In the genomic region with DNA sequence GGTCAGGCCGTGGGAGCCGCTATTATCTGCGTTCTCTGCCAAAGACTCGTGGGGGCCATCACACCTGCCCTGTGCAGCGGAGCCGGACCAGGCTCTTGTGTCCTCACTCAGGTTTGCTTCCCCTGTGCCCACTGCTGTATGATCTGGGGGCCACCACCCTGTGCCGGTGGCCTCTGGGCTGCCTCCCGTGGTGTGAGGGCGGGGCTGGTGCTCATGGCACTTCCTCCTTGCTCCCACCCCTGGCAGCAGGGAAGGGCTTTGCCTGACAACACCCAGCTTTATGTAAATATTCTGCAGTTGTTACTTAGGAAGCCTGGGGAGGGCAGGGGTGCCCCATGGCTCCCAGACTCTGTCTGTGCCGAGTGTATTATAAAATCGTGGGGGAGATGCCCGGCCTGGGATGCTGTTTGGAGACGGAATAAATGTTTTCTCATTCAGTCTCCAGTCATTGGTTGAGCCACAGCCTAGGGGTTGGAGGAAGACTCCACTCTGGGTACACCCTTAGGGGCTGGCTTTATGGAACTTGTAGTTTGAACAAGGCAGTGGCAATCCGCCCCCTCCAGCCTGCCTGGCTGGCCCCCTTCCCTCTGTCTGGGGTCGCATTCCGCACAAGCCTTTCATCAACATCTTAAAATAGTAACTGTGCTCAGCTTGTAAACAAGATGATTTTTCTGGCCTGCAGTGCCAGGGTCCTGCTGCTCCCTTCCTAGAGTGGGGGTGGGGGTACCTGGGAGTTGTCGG, we compare ENCODE assay signal across 1 cellular context.
TF ChIP-seq lines count a peak whose summit lies in the region.

No MANE protein-coding gene starts in this region.

TF ChIP-seq in HEK293, 187 proteins besides CTCF, POLR2A, EP300 and RAD21 (continued from another document and continues in another):
- TF ChIP-seq, protein P1, sequence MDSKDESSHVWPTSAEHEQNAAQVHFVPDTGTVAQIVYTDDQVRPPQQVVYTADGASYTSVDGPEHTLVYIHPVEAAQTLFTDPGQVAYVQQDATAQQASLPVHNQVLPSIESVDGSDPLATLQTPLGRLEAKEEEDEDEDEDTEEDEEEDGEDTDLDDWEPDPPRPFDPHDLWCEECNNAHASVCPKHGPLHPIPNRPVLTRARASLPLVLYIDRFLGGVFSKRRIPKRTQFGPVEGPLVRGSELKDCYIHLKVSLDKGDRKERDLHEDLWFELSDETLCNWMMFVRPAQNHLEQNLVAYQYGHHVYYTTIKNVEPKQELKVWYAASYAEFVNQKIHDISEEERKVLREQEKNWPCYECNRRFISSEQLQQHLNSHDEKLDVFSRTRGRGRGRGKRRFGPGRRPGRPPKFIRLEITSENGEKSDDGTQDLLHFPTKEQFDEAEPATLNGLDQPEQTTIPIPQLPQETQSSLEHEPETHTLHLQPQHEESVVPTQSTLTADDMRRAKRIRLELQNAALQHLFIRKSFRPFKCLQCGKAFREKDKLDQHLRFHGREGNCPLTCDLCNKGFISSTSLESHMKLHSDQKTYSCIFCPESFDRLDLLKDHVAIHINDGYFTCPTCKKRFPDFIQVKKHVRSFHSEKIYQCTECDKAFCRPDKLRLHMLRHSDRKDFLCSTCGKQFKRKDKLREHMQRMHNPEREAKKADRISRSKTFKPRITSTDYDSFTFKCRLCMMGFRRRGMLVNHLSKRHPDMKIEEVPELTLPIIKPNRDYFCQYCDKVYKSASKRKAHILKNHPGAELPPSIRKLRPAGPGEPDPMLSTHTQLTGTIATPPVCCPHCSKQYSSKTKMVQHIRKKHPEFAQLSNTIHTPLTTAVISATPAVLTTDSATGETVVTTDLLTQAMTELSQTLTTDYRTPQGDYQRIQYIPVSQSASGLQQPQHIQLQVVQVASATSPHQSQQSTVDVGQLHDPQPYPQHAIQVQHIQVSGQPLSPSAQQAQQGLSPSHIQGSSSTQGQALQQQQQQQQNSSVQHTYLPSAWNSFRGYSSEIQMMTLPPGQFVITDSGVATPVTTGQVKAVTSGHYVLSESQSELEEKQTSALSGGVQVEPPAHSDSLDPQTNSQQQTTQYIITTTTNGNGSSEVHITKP (tag by site-specific recombination; IDR thresholded peaks at IDR 0.05), result peak; percentile 75
- TF ChIP-seq ZNF624 (tag by site-specific recombination; IDR thresholded peaks at IDR 0.05) (no peak), ZNF510 (tag by site-specific recombination; IDR thresholded peaks at IDR 0.05; ENCODE audit: insufficient replicate concordance) (no peak), ZNF274 (IDR thresholded peaks at IDR 0.05; ENCODE audit: low read length) (no peak), ZNF274 (tag by site-specific recombination; IDR thresholded peaks at IDR 0.05; ENCODE audit: borderline replicate concordance) (no peak), ZNF621 (tag by site-specific recombination; IDR thresholded peaks at IDR 0.05) (no peak), ZNF416 (tag by site-specific recombination; IDR thresholded peaks at IDR 0.05) (no peak), MZF1 (tag by site-specific recombination; IDR thresholded peaks at IDR 0.05; ENCODE audit: borderline replicate concordance) (no peak), GLIS1 (tag by site-specific recombination; IDR thresholded peaks at IDR 0.05) (peak; percentile 91), ZNF747 (tag by site-specific recombination; IDR thresholded peaks at IDR 0.05) (no peak), ZFP41 (tag by site-specific recombination; IDR thresholded peaks at IDR 0.05; ENCODE audit: borderline replicate concordance) (no peak), PRDM1 (tag by site-specific recombination; IDR thresholded peaks at IDR 0.05) (no peak), ZNF184 (tag by site-specific recombination; IDR thresholded peaks at IDR 0.05) (no peak), HOXC10 (CRISPR knock-in tag; IDR thresholded peaks at IDR 0.05) (no peak), ZNF423 (tag by site-specific recombination; IDR thresholded peaks at IDR 0.05) (no peak), ZNF768 (tag by site-specific recombination; IDR thresholded peaks at IDR 0.05) (no peak), ZNF433 (tag by site-specific recombination; IDR thresholded peaks at IDR 0.05; ENCODE audit: low read depth) (no peak), ZNF830 (tag by site-specific recombination; IDR thresholded peaks at IDR 0.05; ENCODE audit: low read depth) (no peak), ZNF521 (tag by site-specific recombination; IDR thresholded peaks at IDR 0.05) (no peak), ZNF121 (tag by site-specific recombination; IDR thresholded peaks at IDR 0.05) (no peak), GLI4 (tag by site-specific recombination; IDR thresholded peaks at IDR 0.05) (no peak), ZNF214 (tag by site-specific recombination; IDR thresholded peaks at IDR 0.05; ENCODE audit: borderline replicate concordance) (no peak), ZNF623 (tag by site-specific recombination; IDR thresholded peaks at IDR 0.05) (no peak), SALL2 (tag by site-specific recombination; IDR thresholded peaks at IDR 0.05; ENCODE audit: borderline replicate concordance) (no peak), ZNF221 (tag by site-specific recombination; IDR thresholded peaks at IDR 0.05; ENCODE audit: borderline replicate concordance) (no peak), YY1 (tag by site-specific recombination; IDR thresholded peaks at IDR 0.05) (no peak), ZNF473 (tag by site-specific recombination; IDR thresholded peaks at IDR 0.05) (no peak), ZNF138 (tag by site-specific recombination; IDR thresholded peaks at IDR 0.05; ENCODE audit: borderline replicate concordance) (no peak), ZNF350 (tag by site-specific recombination; IDR thresholded peaks at IDR 0.05) (no peak), ZNF112 (tag by site-specific recombination; IDR thresholded peaks at IDR 0.05) (no peak), KLF16 (tag by site-specific recombination; IDR thresholded peaks at IDR 0.05) (no peak), ZBTB21 (tag by site-specific recombination; IDR thresholded peaks at IDR 0.05) (no peak), ZFP37 (tag by site-specific recombination; IDR thresholded peaks at IDR 0.05) (no peak), ZNF660 (tag by site-specific recombination; IDR thresholded peaks at IDR 0.05) (no peak; the same call in 1 of the 2 replicates), ZNF776 (tag by site-specific recombination; IDR thresholded peaks at IDR 0.05; ENCODE audit: borderline replicate concordance) (no peak), ZNF560 (tag by site-specific recombination; IDR thresholded peaks at IDR 0.05; ENCODE audit: borderline replicate concordance) (no peak), OSR2 (tag by site-specific recombination; IDR thresholded peaks at IDR 0.05) (peak; percentile 73), FEZF1 (tag by site-specific recombination; IDR thresholded peaks at IDR 0.05) (no peak), ZNF837 (tag by site-specific recombination; IDR thresholded peaks at IDR 0.05) (no peak), ZNF266 (tag by site-specific recombination; IDR thresholded peaks at IDR 0.05; ENCODE audit: low read depth) (no peak), EGR2 (tag by site-specific recombination; IDR thresholded peaks at IDR 0.05; ENCODE audit: low read depth) (no peak), ZSCAN16 (tag by site-specific recombination; IDR thresholded peaks at IDR 0.05) (no peak), ZNF76 (tag by site-specific recombination; IDR thresholded peaks at IDR 0.05; ENCODE audit: borderline replicate concordance, low read depth) (no peak), ZNF302 (tag by site-specific recombination; IDR thresholded peaks at IDR 0.05; ENCODE audit: low read depth) (no peak), ZNF169 (tag by site-specific recombination; IDR thresholded peaks at IDR 0.05) (no peak), ZNF211 (tag by site-specific recombination; IDR thresholded peaks at IDR 0.05; ENCODE audit: low read depth) (no peak), ZNF548 (tag by site-specific recombination; IDR thresholded peaks at IDR 0.05) (no peak), ZNF530 (tag by site-specific recombination; IDR thresholded peaks at IDR 0.05; ENCODE audit: low read depth) (no peak)
- TF ChIP-seq, protein P2, sequence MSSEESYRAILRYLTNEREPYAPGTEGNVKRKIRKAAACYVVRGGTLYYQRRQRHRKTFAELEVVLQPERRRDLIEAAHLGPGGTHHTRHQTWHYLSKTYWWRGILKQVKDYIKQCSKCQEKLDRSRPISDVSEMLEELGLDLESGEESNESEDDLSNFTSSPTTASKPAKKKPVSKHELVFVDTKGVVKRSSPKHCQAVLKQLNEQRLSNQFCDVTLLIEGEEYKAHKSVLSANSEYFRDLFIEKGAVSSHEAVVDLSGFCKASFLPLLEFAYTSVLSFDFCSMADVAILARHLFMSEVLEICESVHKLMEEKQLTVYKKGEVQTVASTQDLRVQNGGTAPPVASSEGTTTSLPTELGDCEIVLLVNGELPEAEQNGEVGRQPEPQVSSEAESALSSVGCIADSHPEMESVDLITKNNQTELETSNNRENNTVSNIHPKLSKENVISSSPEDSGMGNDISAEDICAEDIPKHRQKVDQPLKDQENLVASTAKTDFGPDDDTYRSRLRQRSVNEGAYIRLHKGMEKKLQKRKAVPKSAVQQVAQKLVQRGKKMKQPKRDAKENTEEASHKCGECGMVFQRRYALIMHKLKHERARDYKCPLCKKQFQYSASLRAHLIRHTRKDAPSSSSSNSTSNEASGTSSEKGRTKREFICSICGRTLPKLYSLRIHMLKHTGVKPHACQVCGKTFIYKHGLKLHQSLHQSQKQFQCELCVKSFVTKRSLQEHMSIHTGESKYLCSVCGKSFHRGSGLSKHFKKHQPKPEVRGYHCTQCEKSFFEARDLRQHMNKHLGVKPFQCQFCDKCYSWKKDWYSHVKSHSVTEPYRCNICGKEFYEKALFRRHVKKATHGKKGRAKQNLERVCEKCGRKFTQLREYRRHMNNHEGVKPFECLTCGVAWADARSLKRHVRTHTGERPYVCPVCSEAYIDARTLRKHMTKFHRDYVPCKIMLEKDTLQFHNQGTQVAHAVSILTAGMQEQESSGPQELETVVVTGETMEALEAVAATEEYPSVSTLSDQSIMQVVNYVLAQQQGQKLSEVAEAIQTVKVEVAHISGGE (tag by site-specific recombination; conservative IDR thresholded peaks at IDR 0.05; ENCODE audit: low read depth), result no peak
- TF ChIP-seq, protein P3, sequence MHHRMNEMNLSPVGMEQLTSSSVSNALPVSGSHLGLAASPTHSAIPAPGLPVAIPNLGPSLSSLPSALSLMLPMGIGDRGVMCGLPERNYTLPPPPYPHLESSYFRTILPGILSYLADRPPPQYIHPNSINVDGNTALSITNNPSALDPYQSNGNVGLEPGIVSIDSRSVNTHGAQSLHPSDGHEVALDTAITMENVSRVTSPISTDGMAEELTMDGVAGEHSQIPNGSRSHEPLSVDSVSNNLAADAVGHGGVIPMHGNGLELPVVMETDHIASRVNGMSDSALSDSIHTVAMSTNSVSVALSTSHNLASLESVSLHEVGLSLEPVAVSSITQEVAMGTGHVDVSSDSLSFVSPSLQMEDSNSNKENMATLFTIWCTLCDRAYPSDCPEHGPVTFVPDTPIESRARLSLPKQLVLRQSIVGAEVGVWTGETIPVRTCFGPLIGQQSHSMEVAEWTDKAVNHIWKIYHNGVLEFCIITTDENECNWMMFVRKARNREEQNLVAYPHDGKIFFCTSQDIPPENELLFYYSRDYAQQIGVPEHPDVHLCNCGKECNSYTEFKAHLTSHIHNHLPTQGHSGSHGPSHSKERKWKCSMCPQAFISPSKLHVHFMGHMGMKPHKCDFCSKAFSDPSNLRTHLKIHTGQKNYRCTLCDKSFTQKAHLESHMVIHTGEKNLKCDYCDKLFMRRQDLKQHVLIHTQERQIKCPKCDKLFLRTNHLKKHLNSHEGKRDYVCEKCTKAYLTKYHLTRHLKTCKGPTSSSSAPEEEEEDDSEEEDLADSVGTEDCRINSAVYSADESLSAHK (tag by site-specific recombination; IDR thresholded peaks at IDR 0.05), result no peak
- TF ChIP-seq, protein P4, sequence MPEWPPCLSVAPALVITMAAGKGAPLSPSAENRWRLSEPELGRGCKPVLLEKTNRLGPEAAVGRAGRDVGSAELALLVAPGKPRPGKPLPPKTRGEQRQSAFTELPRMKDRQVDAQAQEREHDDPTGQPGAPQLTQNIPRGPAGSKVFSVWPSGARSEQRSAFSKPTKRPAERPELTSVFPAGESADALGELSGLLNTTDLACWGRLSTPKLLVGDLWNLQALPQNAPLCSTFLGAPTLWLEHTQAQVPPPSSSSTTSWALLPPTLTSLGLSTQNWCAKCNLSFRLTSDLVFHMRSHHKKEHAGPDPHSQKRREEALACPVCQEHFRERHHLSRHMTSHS (tag by site-specific recombination; IDR thresholded peaks at IDR 0.05), result no peak
- TF ChIP-seq, protein P5, sequence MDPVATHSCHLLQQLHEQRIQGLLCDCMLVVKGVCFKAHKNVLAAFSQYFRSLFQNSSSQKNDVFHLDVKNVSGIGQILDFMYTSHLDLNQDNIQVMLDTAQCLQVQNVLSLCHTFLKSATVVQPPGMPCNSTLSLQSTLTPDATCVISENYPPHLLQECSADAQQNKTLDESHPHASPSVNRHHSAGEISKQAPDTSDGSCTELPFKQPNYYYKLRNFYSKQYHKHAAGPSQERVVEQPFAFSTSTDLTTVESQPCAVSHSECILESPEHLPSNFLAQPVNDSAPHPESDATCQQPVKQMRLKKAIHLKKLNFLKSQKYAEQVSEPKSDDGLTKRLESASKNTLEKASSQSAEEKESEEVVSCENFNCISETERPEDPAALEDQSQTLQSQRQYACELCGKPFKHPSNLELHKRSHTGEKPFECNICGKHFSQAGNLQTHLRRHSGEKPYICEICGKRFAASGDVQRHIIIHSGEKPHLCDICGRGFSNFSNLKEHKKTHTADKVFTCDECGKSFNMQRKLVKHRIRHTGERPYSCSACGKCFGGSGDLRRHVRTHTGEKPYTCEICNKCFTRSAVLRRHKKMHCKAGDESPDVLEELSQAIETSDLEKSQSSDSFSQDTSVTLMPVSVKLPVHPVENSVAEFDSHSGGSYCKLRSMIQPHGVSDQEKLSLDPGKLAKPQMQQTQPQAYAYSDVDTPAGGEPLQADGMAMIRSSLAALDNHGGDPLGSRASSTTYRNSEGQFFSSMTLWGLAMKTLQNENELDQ (tag by site-specific recombination; IDR thresholded peaks at IDR 0.05; ENCODE audit: low read depth), result no peak
- TF ChIP-seq, protein P6, sequence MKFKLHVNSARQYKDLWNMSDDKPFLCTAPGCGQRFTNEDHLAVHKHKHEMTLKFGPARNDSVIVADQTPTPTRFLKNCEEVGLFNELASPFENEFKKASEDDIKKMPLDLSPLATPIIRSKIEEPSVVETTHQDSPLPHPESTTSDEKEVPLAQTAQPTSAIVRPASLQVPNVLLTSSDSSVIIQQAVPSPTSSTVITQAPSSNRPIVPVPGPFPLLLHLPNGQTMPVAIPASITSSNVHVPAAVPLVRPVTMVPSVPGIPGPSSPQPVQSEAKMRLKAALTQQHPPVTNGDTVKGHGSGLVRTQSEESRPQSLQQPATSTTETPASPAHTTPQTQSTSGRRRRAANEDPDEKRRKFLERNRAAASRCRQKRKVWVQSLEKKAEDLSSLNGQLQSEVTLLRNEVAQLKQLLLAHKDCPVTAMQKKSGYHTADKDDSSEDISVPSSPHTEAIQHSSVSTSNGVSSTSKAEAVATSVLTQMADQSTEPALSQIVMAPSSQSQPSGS (tag by site-specific recombination; IDR thresholded peaks at IDR 0.05; ENCODE audit: low read depth), result no peak
- TF ChIP-seq, protein P7, sequence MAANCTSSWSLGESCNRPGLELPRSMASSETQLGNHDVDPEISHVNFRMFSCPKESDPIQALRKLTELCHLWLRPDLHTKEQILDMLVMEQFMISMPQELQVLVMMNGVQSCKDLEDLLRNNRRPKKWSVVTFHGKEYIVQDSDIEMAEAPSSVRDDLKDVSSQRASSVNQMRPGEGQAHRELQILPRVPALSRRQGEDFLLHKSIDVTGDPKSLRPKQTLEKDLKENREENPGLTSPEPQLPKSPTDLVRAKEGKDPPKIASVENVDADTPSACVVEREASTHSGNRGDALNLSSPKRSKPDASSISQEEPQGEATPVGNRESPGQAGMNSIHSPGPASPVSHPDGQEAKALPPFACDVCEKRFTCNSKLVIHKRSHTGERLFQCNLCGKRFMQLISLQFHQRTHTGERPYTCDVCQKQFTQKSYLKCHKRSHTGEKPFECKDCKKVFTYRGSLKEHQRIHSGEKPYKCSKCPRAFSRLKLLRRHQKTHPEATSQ (tag by site-specific recombination; IDR thresholded peaks at IDR 0.05), result no peak
